8 cellular contexts compared by ENCODE assay signal in genomic region chr7:101743241-101743994, GRCh38.
A peak's percentile ranks its signal among the peaks of the same experiment; 100 is the strongest.
DNase-seq lines count a peak whose midpoint lies in the region; ATAC-seq and TF ChIP-seq lines count a peak whose summit lies in the region.

No MANE protein-coding gene starts in this region.

- CTCF ChIA-PET in CD8-positive, alpha-beta memory T cell (lab: Charles Lee) = interaction anchor here (0.7 to 3.7 kb wide), 19 partner anchors 10 to 529 kb away, joined by 3 to 33 read pairs (median 4); partner anchors contain the start of gene CUX1

- H3K9me3 Mint-ChIP-seq in CD8-positive, alpha-beta memory T cell = no peaks in the 10 kb centered on the region
- peaks cover 1% of the 10 kb centered on the region for H3K9me3 Mint-ChIP-seq in glutamatergic neuron (ENCODE audit: unreplicated experiment)
- no peaks in the 10 kb centered on the region for H3K9me3 Mint-ChIP-seq in progenitor cell of endocrine pancreas (ENCODE audit: low read depth)

- no peaks in the 10 kb centered on the region for H3K9me3 ChIP-seq in CD8-positive, alpha-beta memory T cell (ENCODE audit: low read length)

- H3K4me3 Mint-ChIP-seq in CD8-positive, alpha-beta memory T cell = peak overlapping the region; percentile 76 to 88 (median 81)
- H3K4me3 Mint-ChIP-seq in glutamatergic neuron (ENCODE audit: unreplicated experiment) (peak overlapping the region; percentile 83), progenitor cell of endocrine pancreas (ENCODE audit: low read depth) (peak overlapping the region; percentile 80)

- peak overlapping the region; percentile 58 for H3K4me3 ChIP-seq in CD8-positive, alpha-beta memory T cell (ENCODE audit: low read length)
- H3K4me3 ChIP-seq in urinary bladder (ENCODE audit: low read depth, low read length) = peak overlapping the region; percentile 40

- TF ChIP-seq CTCF in glutamatergic neuron (IDR thresholded peaks at IDR 0.05; ENCODE audit: partially characterized antibody, unreplicated experiment) (peak; percentile 43), progenitor cell of endocrine pancreas (IDR thresholded peaks at IDR 0.05; ENCODE audit: unreplicated experiment) (peak; percentile 52)

- peaks cover 4 to 8% of the 10 kb centered on the region in 2 donors for H3K27me3 Mint-ChIP-seq in CD8-positive, alpha-beta memory T cell
- H3K27me3 Mint-ChIP-seq in glutamatergic neuron (ENCODE audit: unreplicated experiment) = no peaks in the 10 kb centered on the region
- H3K27me3 Mint-ChIP-seq in progenitor cell of endocrine pancreas = peaks cover 14% of the 10 kb centered on the region

- H3K27me3 ChIP-seq in CD8-positive, alpha-beta memory T cell (ENCODE audit: insufficient read depth, low read length, poor library complexity, severe bottlenecking) = no peaks in the 10 kb centered on the region

- peak overlapping the region in 2 of 8 donors; percentile 47 to 51 for H3K27ac Mint-ChIP-seq in CD8-positive, alpha-beta memory T cell
- H3K27ac Mint-ChIP-seq in glutamatergic neuron (ENCODE audit: unreplicated experiment) (no peak overlapping the region), progenitor cell of endocrine pancreas (peak overlapping the region; percentile 71)

- H3K4me1 ChIP-seq in CD8-positive, alpha-beta memory T cell (ENCODE audit: insufficient read depth, low read length) = peaks cover 9% of the 10 kb centered on the region
- H3K4me1 ChIP-seq in urinary bladder (ENCODE audit: insufficient read depth) = no peaks in the 10 kb centered on the region

- peak; percentile 45 to 77 (median 65) for DNase-seq in CD8-positive, alpha-beta memory T cell
- DNase-seq in HuH-7.5 (ENCODE audit: low spot score) (peak; percentile 73), glutamatergic neuron (peak; percentile 74), progenitor cell of endocrine pancreas (ENCODE audit: low spot score, unreplicated experiment) (peak; percentile 29)
- peak; percentile 87 for DNase-seq in activated effector memory CD4-positive, alpha-beta T cell treated with anti-CD3 and anti-CD28 coated beads, Interleukin-2, amount 50 U/mL, for 16 hours

- no peak overlapping the region for H3K27ac ChIP-seq in CD8-positive, alpha-beta memory T cell (ENCODE audit: low read depth, low read length)
- H3K27ac ChIP-seq in urinary bladder (ENCODE audit: low read depth) = no peak overlapping the region

- POLR2A ChIA-PET in CD8-positive, alpha-beta memory T cell (lab: Charles Lee) = interaction anchor here (0.6 kb wide), 1 partner anchor 270 kb away, joined by 4 read pairs; no protein-coding TSS in a partner anchor

- peaks cover 13 to 17% (median 14%) of the 10 kb centered on the region in 3 donors for H3K4me1 Mint-ChIP-seq in CD8-positive, alpha-beta memory T cell
- H3K4me1 Mint-ChIP-seq in glutamatergic neuron (ENCODE audit: low read depth, unreplicated experiment) (no peaks in the 10 kb centered on the region), progenitor cell of endocrine pancreas (ENCODE audit: low read depth) (peaks cover 9% of the 10 kb centered on the region)

- WGBS in urinary bladder = under 1% methylated on average over 60 of the region's 60 CpGs

- no peaks in the 10 kb centered on the region for H3K36me3 Mint-ChIP-seq in CD8-positive, alpha-beta memory T cell
- H3K36me3 Mint-ChIP-seq in glutamatergic neuron (ENCODE audit: unreplicated experiment) (no peaks in the 10 kb centered on the region), progenitor cell of endocrine pancreas (ENCODE audit: insufficient read depth) (no peaks in the 10 kb centered on the region)

- no peak for ATAC-seq in GM18858 (IDR thresholded peaks at IDR 0.05; ENCODE audit: unreplicated experiment)

- TF ChIP-seq POLR2A in Raji (IDR thresholded peaks at IDR 0.05; ENCODE audit: insufficient read depth, low read depth, low read length) = peak; percentile 58

- H3K36me3 ChIP-seq in CD8-positive, alpha-beta memory T cell (ENCODE audit: insufficient read depth, low read length) = no peaks in the 10 kb centered on the region
- no peaks in the 10 kb centered on the region for H3K36me3 ChIP-seq in urinary bladder (ENCODE audit: insufficient read depth)

Comparison
In these comparisons a context has a peak if more than half of its experiments do, and no peak if none do; other contexts are left out.
1. DNase-seq: peak in every context shown above with its lines; median percentile 87 in activated effector memory CD4-positive, alpha-beta T cell treated with anti-CD3 and anti-CD28 coated beads, Interleukin-2, amount 50 U/mL, for 16 hours; 74 in glutamatergic neuron; 73 in HuH-7.5; 65 in CD8-positive, alpha-beta memory T cell; 29 in progenitor cell of endocrine pancreas.